10 cellular contexts compared by ENCODE assay signal in the genomic region with DNA sequence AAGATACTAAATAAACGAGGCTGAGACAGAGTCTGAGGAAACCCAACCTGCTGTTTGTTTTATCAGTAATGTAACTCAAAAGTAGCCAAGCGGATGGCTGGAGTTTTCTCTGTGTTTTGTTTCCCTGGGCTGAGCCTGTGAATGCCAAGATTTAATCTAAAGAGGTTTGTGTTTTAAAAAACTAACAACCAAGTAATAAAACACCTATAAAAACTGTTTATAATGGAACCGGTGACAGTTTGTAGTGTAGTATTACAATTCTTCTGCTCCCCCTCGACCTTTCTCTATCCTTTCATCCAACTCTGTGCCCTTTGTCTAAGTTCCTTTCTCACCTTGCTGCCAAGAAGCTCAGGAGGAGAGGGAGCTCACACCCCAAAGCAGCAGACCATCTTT. TPM values are rescaled to one million over a fixed set of nuclear protein-coding genes. Genes with fewer than 3 reads are reported as not detected.
A peak's percentile ranks its signal among the peaks of the same experiment; 100 is the strongest.
DNase-seq lines count a peak whose midpoint lies in the region; ATAC-seq and TF ChIP-seq lines count a peak whose summit lies in the region.
"Had no signal": no experiment of that assay in that cellular context is flagged by ENCODE, and none has a peak within 500 bp of the region (broad histone marks: within the 10 kb centered on the region; RNA-seq: fewer than 3 reads in every experiment).

No MANE protein-coding gene starts in this region.

- peaks cover 26 to 35% of the 10 kb centered on the region in 2 donors for H3K4me1 ChIP-seq in thyroid gland

- intact Hi-C loops in activated naive CD4-positive, alpha-beta T cell treated with anti-CD3 and anti-CD28 coated beads for 36 hours (cut with micrococcal nuclease): no loop called here
- intact Hi-C loops in thyroid gland (cut with DNase I): loop anchor here (10.0 kb wide), 1 partner anchor 411 kb away; a partner anchor contains a TSS

- ATAC-seq in WTC11 (no peak), GM19351 (IDR thresholded peaks at IDR 0.05; ENCODE audit: unreplicated experiment) (no peak)

- DNase-seq in activated naive CD4-positive, alpha-beta T cell treated with anti-CD3 and anti-CD28 coated beads for 36 hours: no peak
- DNase-seq in activated naive CD4-positive, alpha-beta T cell treated with Interleukin-2 at 50 U/mL for 16 hours: no peak
- no peak for DNase-seq in WTC11 (ENCODE audit: low spot score)
- peak; percentile 82 for DNase-seq in left kidney (ENCODE audit: low read depth, low spot score)
- DNase-seq in thyroid gland: peak; percentile 22 to 27
- no peak for DNase-seq in DMS53 treated with DMSO at 0.1 percent for 48 hours (lab: John Stamatoyannopoulos, UW; ENCODE audit: unreplicated experiment)
- no peak for DNase-seq in effector CD4-positive, alpha-beta T cell
- DNase-seq: COR-L47, NCI-H1105 treated with DMSO at 0.1 percent for 48 hours had no signal

- no peaks in the 10 kb centered on the region for H3K9me3 ChIP-seq in thyroid gland

- H3K4me3 ChIP-seq in thyroid gland (replicated peaks in 1 of 3): no peak overlapping the region

- peaks cover 37% of the 10 kb centered on the region for H3K4me1 Mint-ChIP-seq in activated naive CD4-positive, alpha-beta T cell treated with anti-CD3 and anti-CD28 coated beads for 36 hours (ENCODE audit: low read depth)
- peaks cover 40% of the 10 kb centered on the region for H3K4me1 Mint-ChIP-seq in WTC11

- H3K36me3 Mint-ChIP-seq in activated naive CD4-positive, alpha-beta T cell treated with anti-CD3 and anti-CD28 coated beads for 36 hours (ENCODE audit: low read depth): no peaks in the 10 kb centered on the region
- H3K36me3 Mint-ChIP-seq in WTC11: no peaks in the 10 kb centered on the region

- CTCF ChIA-PET in activated naive CD4-positive, alpha-beta T cell treated with anti-CD3 and anti-CD28 coated beads for 36 hours (lab: Charles Lee): interaction anchor here (1.0 kb wide), 1 partner anchor 193 kb away, joined by 3 read pairs; no protein-coding TSS in a partner anchor
- CTCF ChIA-PET in WTC11 (lab: Charles Lee): no interaction called here

- no peaks in the 10 kb centered on the region for H3K9me3 Mint-ChIP-seq in activated naive CD4-positive, alpha-beta T cell treated with anti-CD3 and anti-CD28 coated beads for 36 hours
- no peaks in the 10 kb centered on the region for H3K9me3 Mint-ChIP-seq in WTC11

- peak overlapping the region; percentile 84 for H3K4me3 Mint-ChIP-seq in activated naive CD4-positive, alpha-beta T cell treated with anti-CD3 and anti-CD28 coated beads for 36 hours
- peak overlapping the region; percentile 84 for H3K4me3 Mint-ChIP-seq in WTC11

- TF ChIP-seq CTCF in WTC11 (IDR thresholded peaks at IDR 0.05): no peak
- TF ChIP-seq CTCF in thyroid gland (IDR thresholded peaks at IDR 0.05): no peak

- H3K27me3 ChIP-seq in thyroid gland: no peaks in the 10 kb centered on the region

- no peak for TF ChIP-seq POLR2A in thyroid gland (IDR thresholded peaks at IDR 0.05)

- 20 to 23% methylated on average over 4 of the region's 4 CpGs for WGBS in thyroid gland, 2 donors

- peak overlapping the region; percentile 74 for H3K27ac Mint-ChIP-seq in activated naive CD4-positive, alpha-beta T cell treated with anti-CD3 and anti-CD28 coated beads for 36 hours
- 0 out of 2 replicates have a peak overlapping the region, but pooled peaks have one; percentile 73 for H3K27ac Mint-ChIP-seq in WTC11

- POLR2A ChIA-PET in WTC11 (lab: Charles Lee): no interaction called here

- peak overlapping the region; percentile 51 to 79 (median 79) for H3K27ac ChIP-seq in thyroid gland

- H3K36me3 ChIP-seq in thyroid gland: no peaks in the 10 kb centered on the region

- H3K27me3 Mint-ChIP-seq in activated naive CD4-positive, alpha-beta T cell treated with anti-CD3 and anti-CD28 coated beads for 36 hours (ENCODE audit: low read depth): no peaks in the 10 kb centered on the region
- no peaks in the 10 kb centered on the region for H3K27me3 Mint-ChIP-seq in WTC11 (ENCODE audit: low read depth)

TF ChIP-seq in WTC11, 78 proteins besides CTCF, POLR2A, EP300 and RAD21:
- TF ChIP-seq SP1 (CRISPR knock-in tag; conservative IDR thresholded peaks at IDR 0.05) (no peak), JAZF1 (CRISPR knock-in tag; IDR thresholded peaks at IDR 0.05) (no peak), TP53 (CRISPR knock-in tag; IDR thresholded peaks at IDR 0.05) (no peak), ZNF423 (CRISPR knock-in tag; IDR thresholded peaks at IDR 0.05) (no peak), PRRX2 (CRISPR knock-in tag; IDR thresholded peaks at IDR 0.05) (no peak), EMX1 (CRISPR knock-in tag; IDR thresholded peaks at IDR 0.05) (no peak), JUN (CRISPR knock-in tag; IDR thresholded peaks at IDR 0.05) (no peak), TCF7 (CRISPR knock-in tag; IDR thresholded peaks at IDR 0.05; ENCODE audit: low read depth) (no peak), ZNF416 (CRISPR knock-in tag; IDR thresholded peaks at IDR 0.05) (no peak), MYBL2 (CRISPR knock-in tag; IDR thresholded peaks at IDR 0.05) (no peak)
- TF ChIP-seq, protein P1, sequence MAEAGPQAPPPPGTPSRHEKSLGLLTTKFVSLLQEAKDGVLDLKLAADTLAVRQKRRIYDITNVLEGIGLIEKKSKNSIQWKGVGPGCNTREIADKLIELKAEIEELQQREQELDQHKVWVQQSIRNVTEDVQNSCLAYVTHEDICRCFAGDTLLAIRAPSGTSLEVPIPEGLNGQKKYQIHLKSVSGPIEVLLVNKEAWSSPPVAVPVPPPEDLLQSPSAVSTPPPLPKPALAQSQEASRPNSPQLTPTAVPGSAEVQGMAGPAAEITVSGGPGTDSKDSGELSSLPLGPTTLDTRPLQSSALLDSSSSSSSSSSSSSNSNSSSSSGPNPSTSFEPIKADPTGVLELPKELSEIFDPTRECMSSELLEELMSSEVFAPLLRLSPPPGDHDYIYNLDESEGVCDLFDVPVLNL (CRISPR knock-in tag; IDR thresholded peaks at IDR 0.05; ENCODE audit: borderline replicate concordance, low read depth): no peak
- TF ChIP-seq, protein P2, sequence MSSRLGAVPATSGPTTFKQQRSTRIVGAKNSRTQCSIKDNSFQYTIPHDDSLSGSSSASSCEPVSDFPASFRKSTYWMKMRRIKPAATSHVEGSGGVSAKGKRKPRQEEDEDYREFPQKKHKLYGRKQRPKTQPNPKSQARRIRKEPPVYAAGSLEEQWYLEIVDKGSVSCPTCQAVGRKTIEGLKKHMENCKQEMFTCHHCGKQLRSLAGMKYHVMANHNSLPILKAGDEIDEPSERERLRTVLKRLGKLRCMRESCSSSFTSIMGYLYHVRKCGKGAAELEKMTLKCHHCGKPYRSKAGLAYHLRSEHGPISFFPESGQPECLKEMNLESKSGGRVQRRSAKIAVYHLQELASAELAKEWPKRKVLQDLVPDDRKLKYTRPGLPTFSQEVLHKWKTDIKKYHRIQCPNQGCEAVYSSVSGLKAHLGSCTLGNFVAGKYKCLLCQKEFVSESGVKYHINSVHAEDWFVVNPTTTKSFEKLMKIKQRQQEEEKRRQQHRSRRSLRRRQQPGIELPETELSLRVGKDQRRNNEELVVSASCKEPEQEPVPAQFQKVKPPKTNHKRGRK (CRISPR knock-in tag; IDR thresholded peaks at IDR 0.05; ENCODE audit: borderline replicate concordance): no peak
- TF ChIP-seq, protein P3, sequence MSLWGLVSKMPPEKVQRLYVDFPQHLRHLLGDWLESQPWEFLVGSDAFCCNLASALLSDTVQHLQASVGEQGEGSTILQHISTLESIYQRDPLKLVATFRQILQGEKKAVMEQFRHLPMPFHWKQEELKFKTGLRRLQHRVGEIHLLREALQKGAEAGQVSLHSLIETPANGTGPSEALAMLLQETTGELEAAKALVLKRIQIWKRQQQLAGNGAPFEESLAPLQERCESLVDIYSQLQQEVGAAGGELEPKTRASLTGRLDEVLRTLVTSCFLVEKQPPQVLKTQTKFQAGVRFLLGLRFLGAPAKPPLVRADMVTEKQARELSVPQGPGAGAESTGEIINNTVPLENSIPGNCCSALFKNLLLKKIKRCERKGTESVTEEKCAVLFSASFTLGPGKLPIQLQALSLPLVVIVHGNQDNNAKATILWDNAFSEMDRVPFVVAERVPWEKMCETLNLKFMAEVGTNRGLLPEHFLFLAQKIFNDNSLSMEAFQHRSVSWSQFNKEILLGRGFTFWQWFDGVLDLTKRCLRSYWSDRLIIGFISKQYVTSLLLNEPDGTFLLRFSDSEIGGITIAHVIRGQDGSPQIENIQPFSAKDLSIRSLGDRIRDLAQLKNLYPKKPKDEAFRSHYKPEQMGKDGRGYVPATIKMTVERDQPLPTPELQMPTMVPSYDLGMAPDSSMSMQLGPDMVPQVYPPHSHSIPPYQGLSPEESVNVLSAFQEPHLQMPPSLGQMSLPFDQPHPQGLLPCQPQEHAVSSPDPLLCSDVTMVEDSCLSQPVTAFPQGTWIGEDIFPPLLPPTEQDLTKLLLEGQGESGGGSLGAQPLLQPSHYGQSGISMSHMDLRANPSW (CRISPR knock-in tag; conservative IDR thresholded peaks at IDR 0.05; ENCODE audit: low read depth): no peak

RNA-seq across cellular contexts. Expression of a gene that starts 2.6 kb away (rescaled TPM):
- total RNA-seq in activated naive CD4-positive, alpha-beta T cell treated with anti-CD3 and anti-CD28 coated beads for 36 hours: 10 to 100 TPM; 17.3 to 17.9 TPM
- total RNA-seq in WTC11 (2021) (18.5 to 24.2 TPM (median 19.8 TPM) in 3 replicates), thyroid gland (100 to 1,000 TPM in 1 of 4 donors, 10 to 100 TPM in 3; 56.5 to 115 (median 76.3) TPM)

Comparison
In these comparisons a context has a peak if more than half of its experiments do, and no peak if none do; other contexts are left out.
1. DNase-seq: peak in left kidney (single experiment) and thyroid gland (2 of 2); none in activated naive CD4-positive, alpha-beta T cell treated with anti-CD3 and anti-CD28 coated beads for 36 hours (single experiment), activated naive CD4-positive, alpha-beta T cell treated with Interleukin-2 at 50 U/mL for 16 hours (single experiment), WTC11 (single experiment), DMS53 treated with DMSO at 0.1 percent for 48 hours (single experiment) and effector CD4-positive, alpha-beta T cell (single experiment).